ENCODE assay signal across 16 cellular contexts in the genomic region with DNA sequence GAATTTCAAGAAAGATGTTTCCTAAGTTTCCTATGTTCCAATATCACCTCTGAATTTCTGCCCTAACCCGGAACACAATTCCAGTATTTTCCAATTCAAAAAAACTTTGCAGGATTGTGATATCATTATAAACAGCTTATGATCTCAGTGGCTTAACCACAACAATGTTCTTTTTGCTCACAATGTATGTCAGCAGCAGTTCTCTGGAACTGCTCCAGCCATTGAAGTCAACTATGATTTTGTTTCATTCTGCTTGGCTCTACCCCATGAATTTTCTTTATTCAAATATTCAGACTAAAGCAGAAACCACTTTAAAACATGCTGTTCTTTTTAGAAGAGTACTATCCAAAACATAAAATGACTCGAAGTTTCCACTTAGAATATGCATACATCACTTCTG.
A peak's percentile ranks its signal among the peaks of the same experiment; 100 is the strongest.
DNase-seq lines count a peak whose midpoint lies in the region; ATAC-seq and TF ChIP-seq lines count a peak whose summit lies in the region.
"Had no signal": no experiment of that assay in that cellular context is flagged by ENCODE, and none has a peak within 500 bp of the region (broad histone marks: within the 10 kb centered on the region; RNA-seq: fewer than 3 reads in every experiment).

No MANE protein-coding gene starts in this region.

- TF ChIP-seq CTCF in cardiac fibroblast (IDR thresholded peaks at IDR 0.05; ENCODE audit: low read depth, low read length), result no peak
- TF ChIP-seq CTCF in foreskin fibroblast (IDR thresholded peaks at IDR 0.05; ENCODE audit: low read depth, low read length), result no peak
- TF ChIP-seq CTCF in suprapubic skin (IDR thresholded peaks at IDR 0.05), result no peak

- H3K4me3 ChIP-seq in cardiac fibroblast (replicated peaks in 1 of 2; ENCODE audit: low read depth in 2 of 2, low read length in 2 of 2), result no peak overlapping the region
- H3K4me3 ChIP-seq in foreskin fibroblast (ENCODE audit: low read depth in 1 of 2, low read length in 2 of 2), result no peak overlapping the region
- H3K4me3 ChIP-seq in skeletal muscle cell (ENCODE audit: low read depth, low read length), result no peak overlapping the region
- H3K4me3 ChIP-seq in suprapubic skin, result no peak overlapping the region
- H3K4me3 ChIP-seq: BLaER1 had no signal

- no peak for TF ChIP-seq POLR2A in suprapubic skin (IDR thresholded peaks at IDR 0.05)

- H3K27ac ChIP-seq in suprapubic skin, result no peak overlapping the region
- H3K27ac ChIP-seq: BLaER1 had no signal

- H3K27me3 ChIP-seq in suprapubic skin, result no peaks in the 10 kb centered on the region
- H3K27me3 ChIP-seq: BLaER1 had no signal

- ATAC-seq in GM21423 (IDR thresholded peaks at IDR 0.05; ENCODE audit: unreplicated experiment) (no peak), HG03135 (IDR thresholded peaks at IDR 0.05; ENCODE audit: unreplicated experiment) (no peak)

- no peaks in the 10 kb centered on the region for H3K4me1 ChIP-seq in suprapubic skin
- H3K4me1 ChIP-seq: BLaER1 had no signal

- no peaks in the 10 kb centered on the region for H3K9me3 ChIP-seq in suprapubic skin
- H3K9me3 ChIP-seq: BLaER1 had no signal

- 73% methylated on average over 2 of the region's 2 CpGs for WGBS in suprapubic skin

- DNase-seq in RKO (ENCODE audit: low spot score) (peak; percentile 26), cardiac fibroblast (ENCODE audit: low read depth in 2 of 2) (peak; percentile 1 to 75), foreskin fibroblast (peak; percentile 17 to 58), skeletal muscle cell (ENCODE audit: low read depth) (peak; percentile 60), suprapubic skin (ENCODE audit: low spot score in 2 of 2) (no peak)
- DNase-seq: 8988T; CD4-positive, alpha-beta memory T cell; DMS153; DMS79; GDM1; GOT3; H9; IMR-90 had no signal

- TF ChIP-seq EP300 in suprapubic skin (IDR thresholded peaks at IDR 0.05), result no peak

- no peaks in the 10 kb centered on the region for H3K36me3 ChIP-seq in suprapubic skin
- H3K36me3 ChIP-seq: BLaER1 had no signal

Comparison
In these comparisons a context has a peak if more than half of its experiments do, and no peak if none do; other contexts are left out.
1. DNase-seq: peak in RKO (single experiment), cardiac fibroblast (2 of 2), foreskin fibroblast (2 of 2) and skeletal muscle cell (single experiment); none in suprapubic skin (0 of 2).